Comparison of ENCODE assay signal across 8 cellular contexts in the genomic region with DNA sequence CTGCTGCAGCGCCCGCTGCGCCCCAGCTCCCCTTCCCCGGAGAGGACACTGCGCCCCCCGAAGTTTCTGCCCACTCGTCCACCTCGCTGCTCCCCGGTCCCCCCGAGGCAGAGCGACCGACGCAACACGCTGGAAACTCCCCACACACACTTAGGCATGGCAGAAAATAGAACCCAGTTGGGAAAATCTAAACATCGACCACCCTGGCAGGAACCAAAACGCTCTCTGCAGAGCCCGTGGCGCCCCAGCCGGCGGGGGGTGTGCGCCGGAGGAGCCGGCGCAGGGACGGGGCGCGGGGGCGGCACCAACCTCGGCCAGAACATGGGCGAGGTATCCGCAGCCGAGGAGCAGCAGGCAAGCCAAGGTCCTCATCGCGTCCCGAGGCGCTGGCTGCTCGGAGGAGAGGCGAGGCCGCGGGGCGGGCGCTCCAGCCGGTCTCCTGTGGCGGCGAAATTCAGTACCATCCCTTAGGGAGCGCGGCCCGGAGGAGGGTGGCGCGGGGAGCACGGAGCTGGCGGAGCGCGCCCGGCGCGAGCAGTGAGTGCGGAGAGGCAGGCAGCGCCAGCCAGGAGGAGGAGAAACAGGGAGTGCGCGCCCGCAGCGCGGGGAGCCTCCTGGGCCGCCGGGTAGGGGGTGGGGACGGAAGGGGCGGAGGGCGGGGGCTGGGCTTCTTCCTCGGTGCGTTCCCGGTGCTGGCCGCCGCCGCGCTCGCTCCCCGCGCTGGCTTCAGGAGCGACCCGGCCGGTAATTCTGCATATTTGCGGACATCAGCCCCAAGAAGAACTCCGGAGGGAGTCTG. TPM values are rescaled to one million over a fixed set of nuclear protein-coding genes. Genes with fewer than 3 reads are reported as not detected.
DNase-seq lines count a peak whose midpoint lies in the region; ATAC-seq, FAIRE-seq and TF ChIP-seq lines count a peak whose summit lies in the region.

No MANE protein-coding gene starts in this region.

- peaks cover 12% of the 10 kb centered on the region for H3K4me1 Mint-ChIP-seq in activated naive CD8-positive, alpha-beta T cell treated with anti-CD3 and anti-CD28 coated beads for 36 hours
- H3K4me1 Mint-ChIP-seq in neural progenitor cell = peaks cover 16% of the 10 kb centered on the region

- 4% methylated on average over 24 of the region's 84 CpGs for WGBS in A549 (ENCODE audit: missing lambda C conversion rate)
- under 1% methylated on average over 83 of the region's 84 CpGs for WGBS in urinary bladder

- H3K9me3 Mint-ChIP-seq in activated naive CD8-positive, alpha-beta T cell treated with anti-CD3 and anti-CD28 coated beads for 36 hours = no peaks in the 10 kb centered on the region
- no peaks in the 10 kb centered on the region for H3K9me3 Mint-ChIP-seq in neural progenitor cell

- peak overlapping the region; percentile 38 for H3K27ac Mint-ChIP-seq in activated naive CD8-positive, alpha-beta T cell treated with anti-CD3 and anti-CD28 coated beads for 36 hours
- no peak overlapping the region for H3K27ac Mint-ChIP-seq in neural progenitor cell

- TF ChIP-seq POLR2A in A549 (IDR thresholded peaks at IDR 0.05; ENCODE audit: low read length) = peak; percentile 61

- DNase-seq in A549 (ENCODE audit: low read depth in 1 of 2, low spot score in 1 of 2) (peak; percentile 60 to 87), GM12864 (ENCODE audit: low read depth) (no peak), NCI-H345 treated with DMSO at 0.1 percent for 48 hours (lab: John Stamatoyannopoulos, UW; ENCODE audit: unreplicated experiment) (peak; percentile 51), glomerular visceral epithelial cell (ENCODE audit: extremely low spot score) (peak; percentile 76), neural progenitor cell (ENCODE audit: low spot score) (peak; percentile 78)
- peak; percentile 48 for DNase-seq in activated naive CD8-positive, alpha-beta T cell treated with anti-CD3 and anti-CD28 coated beads for 36 hours

- TF ChIP-seq RAD21 in A549 (conservative IDR thresholded peaks at IDR 0.05 in 1 of 2, IDR thresholded peaks at IDR 0.05 in 1 of 2) = no peak; a peak in 1 of 5 replicates

- H3K27me3 ChIP-seq in neural progenitor cell = peaks cover 86% of the 10 kb centered on the region

- TF ChIP-seq CTCF in A549 (IDR thresholded peaks at IDR 0.05) (no peak), GM12864 (IDR thresholded peaks at IDR 0.05; ENCODE audit: low read depth, low read length, missing control alignments) (no peak), neural progenitor cell (IDR thresholded peaks at IDR 0.05) (no peak)

- H3K9ac ChIP-seq in neural progenitor cell = no peak overlapping the region

- H3K9me3 ChIP-seq in A549 (no peaks in the 10 kb centered on the region), neural progenitor cell (ENCODE audit: low read depth) (no peaks in the 10 kb centered on the region)

- H3F3A ChIP-seq in neural progenitor cell (ENCODE audit: low read depth) = peaks cover 60% of the 10 kb centered on the region

- H4K20me1 ChIP-seq in neural progenitor cell (ENCODE audit: low read depth) = peaks cover 55% of the 10 kb centered on the region

- peak overlapping the region; percentile 99 for H3K4me2 ChIP-seq in A549
- peak overlapping the region; percentile 97 for H3K4me2 ChIP-seq in neural progenitor cell

- peaks cover 7% of the 10 kb centered on the region for H3K79me2 ChIP-seq in neural progenitor cell (ENCODE audit: low read depth)

- H3K27ac ChIP-seq in A549 (peak overlapping the region; percentile 89 to 94), neural progenitor cell (no peak overlapping the region), urinary bladder (ENCODE audit: low read depth) (peak overlapping the region; percentile 83)

- no peak for FAIRE-seq in A549 (lab: Jason Lieb, UNC)

- H3K27me3 Mint-ChIP-seq in activated naive CD8-positive, alpha-beta T cell treated with anti-CD3 and anti-CD28 coated beads for 36 hours = peaks cover 58% of the 10 kb centered on the region
- H3K27me3 Mint-ChIP-seq in neural progenitor cell (ENCODE audit: insufficient read depth, low read depth) = peaks cover 55% of the 10 kb centered on the region

- CTCF ChIA-PET in A549 (lab: Yijun Ruan, JAX) = interaction anchor here (1.1 to 4.3 kb wide), 6 partner anchors 17 to 187 kb away, joined by 3 to 35 read pairs (median 6); no protein-coding TSS in a partner anchor

- POLR2A ChIA-PET in A549 (lab: Yijun Ruan, JAX) = interaction anchor here (0.6 to 2.8 kb wide), 7 partner anchors 16 to 186 kb away, joined by 3 to 18 read pairs (median 5); no protein-coding TSS in a partner anchor

- no peaks in the 10 kb centered on the region for H3K36me3 Mint-ChIP-seq in activated naive CD8-positive, alpha-beta T cell treated with anti-CD3 and anti-CD28 coated beads for 36 hours
- no peaks in the 10 kb centered on the region for H3K36me3 Mint-ChIP-seq in neural progenitor cell

- TF ChIP-seq EP300 in A549 (IDR thresholded peaks at IDR 0.05) = no peak

- H2AFZ ChIP-seq in neural progenitor cell (replicated peaks) = peak overlapping the region; percentile 34

- peak overlapping the region; percentile 81 for H3K4me3 Mint-ChIP-seq in activated naive CD8-positive, alpha-beta T cell treated with anti-CD3 and anti-CD28 coated beads for 36 hours
- H3K4me3 Mint-ChIP-seq in neural progenitor cell = peak overlapping the region; percentile 83

- H3K4me3 ChIP-seq in A549 (peak overlapping the region; percentile 74), GM12864 (ENCODE audit: low read depth, low read length) (peak overlapping the region; percentile 56), neural progenitor cell (peak overlapping the region; percentile 62), urinary bladder (ENCODE audit: low read depth, low read length) (peak overlapping the region; percentile 58)

- ATAC-seq in A549 (peak; percentile 59 to 76), HG03565 (IDR thresholded peaks at IDR 0.05; ENCODE audit: unreplicated experiment) (no peak)

- H3K4me1 ChIP-seq in A549 = peaks cover 36% of the 10 kb centered on the region
- peaks cover 56% of the 10 kb centered on the region for H3K4me1 ChIP-seq in neural progenitor cell
- peaks cover 3% of the 10 kb centered on the region for H3K4me1 ChIP-seq in urinary bladder (ENCODE audit: insufficient read depth)

- no peaks in the 10 kb centered on the region for H3K36me3 ChIP-seq in neural progenitor cell
- no peaks in the 10 kb centered on the region for H3K36me3 ChIP-seq in urinary bladder (ENCODE audit: insufficient read depth)

TF ChIP-seq in A549, 52 proteins besides CTCF, POLR2A, EP300 and RAD21:
- peak; percentile 10; the same call in 2 of the 3 replicates for TF ChIP-seq SMC3 (IDR thresholded peaks at IDR 0.05)
- no peak for TF ChIP-seq FOSL2 (IDR thresholded peaks at IDR 0.05)
- no peak for TF ChIP-seq FOSL2 (CRISPR knock-in tag; IDR thresholded peaks at IDR 0.05)
- TF ChIP-seq ZC3H11A (IDR thresholded peaks at IDR 0.05) = no peak
- TF ChIP-seq RARB (CRISPR knock-in tag; IDR thresholded peaks at IDR 0.05) = no peak
- TF ChIP-seq, protein P1, sequence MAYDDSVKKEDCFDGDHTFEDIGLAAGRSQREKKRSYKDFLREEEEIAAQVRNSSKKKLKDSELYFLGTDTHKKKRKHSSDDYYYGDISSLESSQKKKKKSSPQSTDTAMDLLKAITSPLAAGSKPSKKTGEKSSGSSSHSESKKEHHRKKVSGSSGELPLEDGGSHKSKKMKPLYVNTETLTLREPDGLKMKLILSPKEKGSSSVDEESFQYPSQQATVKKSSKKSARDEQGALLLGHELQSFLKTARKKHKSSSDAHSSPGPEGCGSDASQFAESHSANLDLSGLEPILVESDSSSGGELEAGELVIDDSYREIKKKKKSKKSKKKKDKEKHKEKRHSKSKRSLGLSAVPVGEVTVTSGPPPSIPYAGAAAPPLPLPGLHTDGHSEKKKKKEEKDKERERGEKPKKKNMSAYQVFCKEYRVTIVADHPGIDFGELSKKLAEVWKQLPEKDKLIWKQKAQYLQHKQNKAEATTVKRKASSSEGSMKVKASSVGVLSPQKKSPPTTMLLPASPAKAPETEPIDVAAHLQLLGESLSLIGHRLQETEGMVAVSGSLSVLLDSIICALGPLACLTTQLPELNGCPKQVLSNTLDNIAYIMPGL (CRISPR knock-in tag; IDR thresholded peaks at IDR 0.05; ENCODE audit: borderline replicate concordance) = no peak
- TF ChIP-seq HDAC2 (IDR thresholded peaks at IDR 0.05) = peak; percentile 75
- TF ChIP-seq RNF2 (IDR thresholded peaks at IDR 0.05; ENCODE audit: borderline replicate concordance, low read depth) = peak; percentile 93; the same call in 1 of the 2 replicates
- TF ChIP-seq, protein P2, sequence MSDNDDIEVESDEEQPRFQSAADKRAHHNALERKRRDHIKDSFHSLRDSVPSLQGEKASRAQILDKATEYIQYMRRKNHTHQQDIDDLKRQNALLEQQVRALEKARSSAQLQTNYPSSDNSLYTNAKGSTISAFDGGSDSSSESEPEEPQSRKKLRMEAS (IDR thresholded peaks at IDR 0.05) = 0 out of 2 replicates have a peak, but pooled peaks have one; percentile 46
- peak in 1 of 2 experiments; percentile 7; a peak in 2 of 5 replicates for TF ChIP-seq JUN (IDR thresholded peaks at IDR 0.05)

RNA-seq across cellular contexts. Expression of a gene that starts 0.8 kb away (rescaled TPM):
- polyA plus RNA-seq in A549 (2011; rRNA removed) (11.3 and 12.8 TPM in 2 replicates), A549 (2017; fragmentation: RNase III; extraction: RNeasy Plus Mini Kit Qiagen cat#74134 plus additional on column Dnase treatment) (14.2 to 16.3 TPM (median 14.9 TPM) in 3 replicates), urinary bladder (25.1 TPM)
- 7.4 and 8.4 TPM in 2 replicates for polyA plus RNA-seq in A549 (2012; cell fraction: cytosol; rRNA removed)
- 8.7 and 12.6 TPM in 2 replicates for polyA plus RNA-seq in A549 (2012; cell fraction: nucleus; rRNA removed)
- 34.7 and 41.5 TPM in 2 replicates for polyA minus RNA-seq in A549 (2011; rRNA and poly(A)+ RNA removed)
- 1 to 10 TPM; 3.3 to 4.1 TPM for total RNA-seq in activated naive CD8-positive, alpha-beta T cell treated with anti-CD3 and anti-CD28 coated beads for 36 hours
- total RNA-seq in neural progenitor cell (ENCODE audit: low replicate concordance) (9.8 and 13.7 TPM in 2 replicates), urinary bladder (28.9 TPM)
